ENCODE assay signal across 1 cellular context in genomic region chr3:132376945-132377354, GRCh38.
TF ChIP-seq lines count a peak whose summit lies in the region.

No MANE protein-coding gene starts in this region.

TF ChIP-seq in H1, 55 proteins besides CTCF, POLR2A, EP300 and RAD21:
- TF ChIP-seq YY1 (IDR thresholded peaks at IDR 0.05; ENCODE audit: low read depth, low read length), result peak; percentile 63; the same call in 1 of the 2 replicates
